In genomic region chr16:28821874-28822519, GRCh38 we compare ENCODE assay signal across 8 cellular contexts. TPM values are rescaled to one million over a fixed set of nuclear protein-coding genes. Genes with fewer than 3 reads are reported as not detected.
DNase-seq lines count a peak whose midpoint lies in the region; ATAC-seq and TF ChIP-seq lines count a peak whose summit lies in the region.

No MANE protein-coding gene starts in this region.

- DNase-seq in activated naive CD4-positive, alpha-beta T cell treated with anti-CD3 and anti-CD28 coated beads, Interleukin-2, amount 10 ng/mL, durations not matched to agents 7 days and 5 days = no peak
- no peak for DNase-seq in activated naive CD4-positive, alpha-beta T cell treated with Interleukin-2 at 50 U/mL for 16 hours
- DNase-seq in right lobe of liver = no peak
- no peak for DNase-seq in transverse colon
- no peak for DNase-seq in SW 1271 (lab: John Stamatoyannopoulos, UW)
- no peak for DNase-seq in activated CD8-positive, alpha-beta memory T cell treated with anti-CD3 and anti-CD28 coated beads, Interleukin-2, amount 50 U/mL, for 48 hours

- H3K4me1 ChIP-seq in right lobe of liver = peaks cover 0 to 43% (median 12%) of the 10 kb centered on the region in 4 donors
- H3K4me1 ChIP-seq in transverse colon = peaks cover 16 to 31% (median 24%) of the 10 kb centered on the region in 4 donors

- no peaks in the 10 kb centered on the region for H3K9me3 Mint-ChIP-seq in activated naive CD4-positive, alpha-beta T cell treated with anti-CD3 and anti-CD28 coated beads, Interleukin-2, amount 10 ng/mL, durations not matched to agents 7 days and 5 days

- CTCF ChIA-PET in activated naive CD4-positive, alpha-beta T cell treated with anti-CD3 and anti-CD28 coated beads, Interleukin-2, amount 10 ng/mL, durations not matched to agents 7 days and 5 days (lab: Charles Lee) = interaction anchor here (1.4 kb wide), 1 partner anchor 123 kb away, joined by 4 read pairs; no protein-coding TSS in a partner anchor

- H3K27ac ChIP-seq in angular gyrus (ENCODE audit: low read depth, low read length) (peak overlapping the region; percentile 85), right lobe of liver (peak overlapping the region; percentile 64 to 99 (median 94)), transverse colon (peak overlapping the region; percentile 99 to 100 (median 100))

- TF ChIP-seq CTCF in right lobe of liver (IDR thresholded peaks at IDR 0.05) = no peak
- TF ChIP-seq CTCF in transverse colon (IDR thresholded peaks at IDR 0.05) = peak in 1 of 5 experiments; percentile 30

- WGBS in right lobe of liver (ENCODE audit: insufficient coverage, low coverage, low lambda C conversion rate, missing lambda C conversion rate) = 18% methylated on average over 12 of the region's 13 CpGs
- 16 to 25% methylated on average over 5 to 13 of the region's 13 CpGs for WGBS in transverse colon (ENCODE audit: low coverage in 1 of 2), 2 donors

- no peak for TF ChIP-seq POLR2A in right lobe of liver (IDR thresholded peaks at IDR 0.05)
- TF ChIP-seq POLR2A in transverse colon (IDR thresholded peaks at IDR 0.05) = no peak

- H3K36me3 Mint-ChIP-seq in activated naive CD4-positive, alpha-beta T cell treated with anti-CD3 and anti-CD28 coated beads, Interleukin-2, amount 10 ng/mL, durations not matched to agents 7 days and 5 days = peaks cover 41% of the 10 kb centered on the region

- H3K4me1 Mint-ChIP-seq in activated naive CD4-positive, alpha-beta T cell treated with anti-CD3 and anti-CD28 coated beads, Interleukin-2, amount 10 ng/mL, durations not matched to agents 7 days and 5 days = peaks cover 43% of the 10 kb centered on the region

- H3K27me3 ChIP-seq in right lobe of liver (no peaks in the 10 kb centered on the region), transverse colon (no peaks in the 10 kb centered on the region)

- H3K27me3 Mint-ChIP-seq in activated naive CD4-positive, alpha-beta T cell treated with anti-CD3 and anti-CD28 coated beads, Interleukin-2, amount 10 ng/mL, durations not matched to agents 7 days and 5 days = peaks cover 4% of the 10 kb centered on the region

- no peaks in the 10 kb centered on the region for H3K9me3 ChIP-seq in right lobe of liver
- no peaks in the 10 kb centered on the region for H3K9me3 ChIP-seq in transverse colon

- H3K4me3 ChIP-seq in right lobe of liver = peak overlapping the region; percentile 97 to 99 (median 99)
- H3K4me3 ChIP-seq in transverse colon = peak overlapping the region in 3 of 4 donors; percentile 84 to 100 (median 99)

- intact Hi-C loops in right lobe of liver (cut with DNase I) = no loop called here
- intact Hi-C loops in transverse colon (cut with DNase I; ENCODE audit: low total_unique reads) = no loop called here

- TF ChIP-seq EP300 in transverse colon (IDR thresholded peaks at IDR 0.05; ENCODE audit: low read depth) = no peak

- peak overlapping the region; percentile 87 for H3K27ac Mint-ChIP-seq in activated naive CD4-positive, alpha-beta T cell treated with anti-CD3 and anti-CD28 coated beads, Interleukin-2, amount 10 ng/mL, durations not matched to agents 7 days and 5 days

- ATAC-seq in right lobe of liver (no peak), HG03520 (IDR thresholded peaks at IDR 0.05; ENCODE audit: unreplicated experiment) (no peak)

- H3K36me3 ChIP-seq in right lobe of liver = peaks cover 0 to 21% (median 8%) of the 10 kb centered on the region in 4 donors
- H3K36me3 ChIP-seq in transverse colon = peaks cover 0 to 14% (median 2%) of the 10 kb centered on the region in 4 donors

- peak overlapping the region; percentile 82 for H3K4me3 Mint-ChIP-seq in activated naive CD4-positive, alpha-beta T cell treated with anti-CD3 and anti-CD28 coated beads, Interleukin-2, amount 10 ng/mL, durations not matched to agents 7 days and 5 days

- in situ Hi-C loops in transverse colon (cut with MboI; ENCODE audit: low pct_ligation_motif_present in 1 of 4, low pct_unique_long_range_greater_than_20kb in 1 of 4, low sequenced_read_pairs in 3 of 4) = loop anchor here in 1 of 4 donors (10.0 kb wide), 1 partner anchor 123 kb away; no protein-coding TSS in a partner anchor

RNA-seq across cellular contexts. Expression of gene ATXN2L, which starts 0.8 kb away (rescaled TPM):
- total RNA-seq in right lobe of liver (10 to 100 TPM; 40.5 to 78.1 (median 57.2) TPM), transverse colon (100 to 1,000 TPM in 3 of 4 donors, 10 to 100 TPM in 1; 90.2 to 165 (median 105) TPM)

RNA-seq across cellular contexts. Expression of gene TUFM, which starts 24.2 kb away (rescaled TPM):
- 100 to 1,000 TPM; 103 to 169 (median 141) TPM for total RNA-seq in right lobe of liver
- 100 to 1,000 TPM; 126 to 190 (median 143) TPM for total RNA-seq in transverse colon

RNA-seq across cellular contexts. Expression of gene SH2B1, which starts 41.6 kb away (rescaled TPM):
- total RNA-seq in right lobe of liver (10 to 100 TPM; 13.2 to 27.1 (median 20.6) TPM), transverse colon (100 to 1,000 TPM in 1 of 4 donors, 10 to 100 TPM in 3; 28.5 to 111 (median 60.4) TPM)

RNA-seq across cellular contexts. Expression of gene ATP2A1, which starts 56.3 kb away (rescaled TPM):
- 1 to 10 TPM in 2 of 6 experiments, under 1 TPM in 4; 0.42 to 3.6 (median 0.77) TPM for total RNA-seq in right lobe of liver
- 1 to 10 TPM in 3 of 4 donors, not detected in 1; 1.1 to 3.2 (median 1.4) TPM for total RNA-seq in transverse colon
